Comparison of ENCODE assay signal across 8 cellular contexts in genomic region chr1:145985502-145986439, GRCh38. TPM values are rescaled to one million over a fixed set of nuclear protein-coding genes. Genes with fewer than 3 reads are reported as not detected.
DNase-seq lines count a peak whose midpoint lies in the region; ATAC-seq, FAIRE-seq and TF ChIP-seq lines count a peak whose summit lies in the region.

No MANE protein-coding gene starts in this region.

- TF ChIP-seq CTCF in Peyer's patch (IDR thresholded peaks at IDR 0.05): no peak
- no peak for TF ChIP-seq CTCF in colonic mucosa (IDR thresholded peaks at IDR 0.05)
- no peak for TF ChIP-seq CTCF in mucosa of descending colon (IDR thresholded peaks at IDR 0.05)

- no peaks in the 10 kb centered on the region for H3K36me3 Mint-ChIP-seq in activated CD8-positive, alpha-beta memory T cell treated with anti-CD3 and anti-CD28 coated beads, Interleukin-2, amount 10 ng/mL, durations not matched to agents 7 days and 5 days

- H3K27me3 ChIP-seq in Peyer's patch: no peaks in the 10 kb centered on the region
- no peaks in the 10 kb centered on the region for H3K27me3 ChIP-seq in colonic mucosa

- intact Hi-C loops in colonic mucosa (cut with DNase I) (no loop called here), mucosa of descending colon (cut with DNase I, micrococcal nuclease) (no loop called here)

- H3K27ac Mint-ChIP-seq in activated CD8-positive, alpha-beta memory T cell treated with anti-CD3 and anti-CD28 coated beads, Interleukin-2, amount 10 ng/mL, durations not matched to agents 7 days and 5 days: peak overlapping the region; percentile 34

- H3K9me3 ChIP-seq in Peyer's patch (no peaks in the 10 kb centered on the region), colonic mucosa (no peaks in the 10 kb centered on the region), mucosa of descending colon (no peaks in the 10 kb centered on the region)

- CTCF ChIA-PET in activated CD8-positive, alpha-beta memory T cell treated with anti-CD3 and anti-CD28 coated beads, Interleukin-2, amount 10 ng/mL, durations not matched to agents 7 days and 5 days (lab: Charles Lee): interaction anchor here (1.0 to 13.2 kb wide), 4 partner anchors 7 to 23 kb away, joined by 3 to 160 read pairs (median 4); no protein-coding TSS in a partner anchor

- H3K36me3 ChIP-seq in Peyer's patch: no peaks in the 10 kb centered on the region
- H3K36me3 ChIP-seq in colonic mucosa: no peaks in the 10 kb centered on the region
- no peaks in the 10 kb centered on the region for H3K36me3 ChIP-seq in mucosa of descending colon (ENCODE audit: low read depth)

- H3K27ac ChIP-seq in Peyer's patch (peak overlapping the region; percentile 56 to 92 (median 88)), colonic mucosa (peak overlapping the region; percentile 79)

- TF ChIP-seq POLR2A in Peyer's patch (IDR thresholded peaks at IDR 0.05): no peak

- no peak for DNase-seq in activated CD8-positive, alpha-beta memory T cell treated with anti-CD3 and anti-CD28 coated beads, Interleukin-2, amount 10 ng/mL, durations not matched to agents 7 days and 5 days
- no peak for DNase-seq in activated CD8-positive, alpha-beta memory T cell treated with anti-CD3 and anti-CD28 coated beads for 24 hours
- DNase-seq in Peyer's patch (peak in 2 of 3 donors; percentile 27 to 62), colonic mucosa (no peak), mucosa of descending colon (peak in 2 of 3 donors; percentile 59 to 64), GOT3 (lab: John Stamatoyannopoulos, UW) (no peak), HTR-8/SVneo (ENCODE audit: insufficient read length, low spot score) (no peak), dedifferentiated amniotic fluid mesenchymal stem cell (ENCODE audit: extremely low spot score) (no peak)

- peak overlapping the region; percentile 26 to 84 for H3K9ac ChIP-seq in colonic mucosa (ENCODE audit: low read depth in 2 of 2, low read length in 2 of 2)

- peaks cover 49% of the 10 kb centered on the region for H3K4me1 Mint-ChIP-seq in activated CD8-positive, alpha-beta memory T cell treated with anti-CD3 and anti-CD28 coated beads, Interleukin-2, amount 10 ng/mL, durations not matched to agents 7 days and 5 days

- no peak overlapping the region for H3K4me3 Mint-ChIP-seq in activated CD8-positive, alpha-beta memory T cell treated with anti-CD3 and anti-CD28 coated beads, Interleukin-2, amount 10 ng/mL, durations not matched to agents 7 days and 5 days

- H3K4me3 ChIP-seq in Peyer's patch: peak overlapping the region in 1 of 4 donors; percentile 1
- H3K4me3 ChIP-seq in colonic mucosa: no peak overlapping the region
- no peak overlapping the region for H3K4me3 ChIP-seq in mucosa of descending colon

- H3K9me3 Mint-ChIP-seq in activated CD8-positive, alpha-beta memory T cell treated with anti-CD3 and anti-CD28 coated beads, Interleukin-2, amount 10 ng/mL, durations not matched to agents 7 days and 5 days (ENCODE audit: low read depth): no peaks in the 10 kb centered on the region

- peaks cover 5 to 48% (median 32%) of the 10 kb centered on the region in 4 donors for H3K4me1 ChIP-seq in Peyer's patch
- H3K4me1 ChIP-seq in colonic mucosa: peaks cover 13% of the 10 kb centered on the region
- peaks cover 45% of the 10 kb centered on the region for H3K4me1 ChIP-seq in mucosa of descending colon (ENCODE audit: low read depth)

- ATAC-seq in activated CD8-positive, alpha-beta memory T cell treated with anti-CD3 and anti-CD28 coated beads, Interleukin-2, amount 10 ng/mL, durations not matched to agents 7 days and 5 days: no peak
- ATAC-seq in mucosa of descending colon: peak; percentile 67

- no peak for FAIRE-seq in HTR-8/SVneo (lab: Jason Lieb, UNC)

- H3K27me3 Mint-ChIP-seq in activated CD8-positive, alpha-beta memory T cell treated with anti-CD3 and anti-CD28 coated beads, Interleukin-2, amount 10 ng/mL, durations not matched to agents 7 days and 5 days: no peaks in the 10 kb centered on the region

RNA-seq across cellular contexts. Expression of gene TXNIP, which starts 10.6 kb away (rescaled TPM):
- total RNA-seq in activated CD8-positive, alpha-beta memory T cell treated with anti-CD3 and anti-CD28 coated beads, Interleukin-2, amount 10 ng/mL, durations not matched to agents 7 days and 5 days: 100 to 1,000 TPM; 127 to 207 TPM
- total RNA-seq in Peyer's patch (1,000 to 10,000 TPM in 2 of 4 donors, 100 to 1,000 TPM in 2; 313 to 1,366 (median 694) TPM), colonic mucosa (100 to 1,000 TPM; 302 to 496 TPM), mucosa of descending colon (1,000 to 10,000 TPM in 1 of 3 donors, 100 to 1,000 TPM in 2; 683 to 1,682 (median 830) TPM)

RNA-seq across cellular contexts. Expression of gene POLR3GL, which starts 21.3 kb away (rescaled TPM):
- total RNA-seq in activated CD8-positive, alpha-beta memory T cell treated with anti-CD3 and anti-CD28 coated beads, Interleukin-2, amount 10 ng/mL, durations not matched to agents 7 days and 5 days: 10 to 100 TPM; 23.5 to 29.1 TPM
- total RNA-seq in Peyer's patch (10 to 100 TPM in 3 of 4 donors, 1 to 10 TPM in 1; 8.7 to 25.6 (median 12.5) TPM), colonic mucosa (10 to 100 TPM; 12.6 to 16.1 TPM), mucosa of descending colon (10 to 100 TPM; 15.7 to 26.8 (median 19.5) TPM)

RNA-seq across cellular contexts. Expression of gene ANKRD34A, which starts 21.4 kb away (rescaled TPM):
- total RNA-seq in activated CD8-positive, alpha-beta memory T cell treated with anti-CD3 and anti-CD28 coated beads, Interleukin-2, amount 10 ng/mL, durations not matched to agents 7 days and 5 days: 1 to 10 TPM; 3.8 to 4.6 TPM
- total RNA-seq in Peyer's patch (1 to 10 TPM in 1 of 4 donors, under 1 TPM in 1, not detected in 2; 0.54 to 3.7 TPM), colonic mucosa (under 1 TPM; 0.21 to 0.44 TPM), mucosa of descending colon (under 1 TPM; 0.14 to 0.63 (median 0.41) TPM)

RNA-seq across cellular contexts. Expression of gene LIX1L, which starts 28.0 kb away (rescaled TPM):
- total RNA-seq in activated CD8-positive, alpha-beta memory T cell treated with anti-CD3 and anti-CD28 coated beads, Interleukin-2, amount 10 ng/mL, durations not matched to agents 7 days and 5 days: 10 to 100 TPM; 35.0 to 36.2 TPM
- total RNA-seq in Peyer's patch (10 to 100 TPM in 1 of 4 donors, 1 to 10 TPM in 3; 3.7 to 10.7 (median 4.5) TPM), colonic mucosa (1 to 10 TPM; 4.7 to 8.6 TPM), mucosa of descending colon (10 to 100 TPM in 2 of 3 donors, 1 to 10 TPM in 1; 3.9 to 34.3 (median 10.2) TPM)

RNA-seq across cellular contexts. Expression of gene HJV, which starts 35.8 kb away (rescaled TPM):
- total RNA-seq in activated CD8-positive, alpha-beta memory T cell treated with anti-CD3 and anti-CD28 coated beads, Interleukin-2, amount 10 ng/mL, durations not matched to agents 7 days and 5 days: not detected
- total RNA-seq in Peyer's patch: not detected
- total RNA-seq in colonic mucosa: not detected
- total RNA-seq in mucosa of descending colon: not detected

Comparison
In these comparisons a context has a peak if more than half of its experiments do, and no peak if none do; other contexts are left out.
1. DNase-seq: peak in Peyer's patch (2 of 3) and mucosa of descending colon (2 of 3); none in activated CD8-positive, alpha-beta memory T cell treated with anti-CD3 and anti-CD28 coated beads, Interleukin-2, amount 10 ng/mL, durations not matched to agents 7 days and 5 days (single experiment), activated CD8-positive, alpha-beta memory T cell treated with anti-CD3 and anti-CD28 coated beads for 24 hours (single experiment), colonic mucosa (single experiment), GOT3 (single experiment), HTR-8/SVneo (single experiment) and dedifferentiated amniotic fluid mesenchymal stem cell (single experiment).